In the genomic region with DNA sequence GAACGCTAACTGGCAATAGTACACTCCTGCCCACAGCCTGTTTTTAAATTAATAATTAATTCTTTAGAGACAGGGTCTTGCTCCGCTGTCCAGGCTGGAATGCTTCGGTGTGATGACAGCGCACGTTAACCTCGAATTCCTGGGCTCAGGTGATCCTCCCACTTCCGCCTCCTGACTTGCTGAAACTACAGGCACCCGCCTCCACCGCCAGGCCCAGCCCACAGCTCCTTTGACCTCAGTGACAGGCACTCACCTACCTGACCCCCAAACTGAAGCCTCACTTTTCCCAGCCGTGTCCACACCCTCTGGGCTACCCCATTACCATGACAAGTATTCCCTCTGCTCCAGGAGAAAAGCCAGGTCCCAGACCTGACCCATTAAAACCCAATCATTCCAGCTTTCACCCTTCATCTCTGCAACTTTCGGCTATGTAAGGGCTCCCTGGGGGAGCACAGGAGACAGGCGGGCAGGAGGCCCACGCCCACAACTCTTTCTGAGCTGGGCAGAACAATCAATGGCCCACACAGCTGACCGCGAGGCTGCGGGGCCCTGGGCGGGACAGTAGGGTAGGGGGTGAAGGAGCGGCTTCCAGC, we compare ENCODE assay signal across 8 cellular contexts. TPM values are rescaled to one million over a fixed set of nuclear protein-coding genes. Genes with fewer than 3 reads are reported as not detected.
DNase-seq lines count a peak whose midpoint lies in the region; ATAC-seq and TF ChIP-seq lines count a peak whose summit lies in the region.

No MANE protein-coding gene starts in this region.

- CTCF ChIA-PET in MCF 10A (lab: Yijun Ruan, JAX) (interaction anchor here (0.5 to 1.0 kb wide), 3 partner anchors 161 to 207 kb away, joined by 3 read pairs; no protein-coding TSS in a partner anchor), GM10248 (lab: Yijun Ruan, JAX) (interaction anchor here (1.2 to 2.1 kb wide), 3 partner anchors 41 to 163 kb away, joined by 3 to 9 read pairs (median 4); no protein-coding TSS in a partner anchor)

- peak; percentile 52 for DNase-seq in HT-29 (ENCODE audit: low spot score)
- DNase-seq in MCF 10A (ENCODE audit: unreplicated experiment), result no peak
- peak; percentile 78 for DNase-seq in mucosa of gallbladder (ENCODE audit: low spot score)
- no peak for DNase-seq in dermis blood vessel endothelial cell
- no peak for DNase-seq in effector CD4-positive, alpha-beta T cell
- no peak for DNase-seq in GM10248 (ENCODE audit: extremely low spot score)

- BruUV-seq in MCF 10A (replicated peaks; lab: Mats Ljungman, UMichigan), result no TSS peak

- no peak for ATAC-seq in HG03439 (IDR thresholded peaks at IDR 0.05; ENCODE audit: unreplicated experiment)

- peak overlapping the region; percentile 85 for H3K4me3 Mint-ChIP-seq in MCF 10A (ENCODE audit: unreplicated experiment)

- no peaks in the 10 kb centered on the region for H3K27me3 Mint-ChIP-seq in MCF 10A (ENCODE audit: insufficient read depth, unreplicated experiment)

- peak overlapping the region; percentile 23 for H3K27ac Mint-ChIP-seq in MCF 10A (ENCODE audit: low read depth, unreplicated experiment)

- H3K36me3 Mint-ChIP-seq in MCF 10A (ENCODE audit: insufficient read depth, unreplicated experiment), result peaks cover 18% of the 10 kb centered on the region

- intact Hi-C loops in MCF 10A (cut with micrococcal nuclease), result loop anchor here (10.0 kb wide), 2 partner anchors 55 to 165 kb away; a partner anchor contains a TSS

- no peaks in the 10 kb centered on the region for H3K9me3 Mint-ChIP-seq in MCF 10A (ENCODE audit: unreplicated experiment)

- TF ChIP-seq CTCF in 22Rv1 (IDR thresholded peaks at IDR 0.05) (no peak), MCF 10A (IDR thresholded peaks at IDR 0.05; ENCODE audit: unreplicated experiment) (no peak), GM10248 (IDR thresholded peaks at IDR 0.05; ENCODE audit: control extremely low read depth, extremely low read depth, low read depth, missing control alignments) (no peak)

- H3K4me1 Mint-ChIP-seq in MCF 10A (ENCODE audit: insufficient read depth, unreplicated experiment), result peaks cover 14% of the 10 kb centered on the region

- POLR2A ChIA-PET in MCF 10A (lab: Yijun Ruan, JAX) (interaction anchor here (0.7 to 1.8 kb wide), 13 partner anchors 9 to 202 kb away, joined by 3 to 17 read pairs (median 5); a partner anchor contains a TSS), GM10248 (lab: Yijun Ruan, JAX) (interaction anchor here (0.6 kb wide), 1 partner anchor 110 kb away, joined by 3 read pairs; no protein-coding TSS in a partner anchor)

- H3K27ac ChIP-seq in 22Rv1, result peak overlapping the region; percentile 98

RNA-seq across cellular contexts. Expression of a gene that starts 0.7 kb away (rescaled TPM):
- total RNA-seq in HT-29 (2014; rRNA removed; shearing (Covaris generic)), result 5.3 and 6.9 TPM in 2 replicates
- 6.1 and 8.0 TPM in 2 replicates for total RNA-seq in MCF 10A (2022)
- total RNA-seq in mucosa of gallbladder, result 7.5 TPM
- 1.3 and 2.6 TPM in 2 replicates for total RNA-seq in dermis blood vessel endothelial cell

RNA-seq across cellular contexts. Expression of a gene that starts 1.0 kb away (rescaled TPM):
- 515 and 552 TPM in 2 replicates for total RNA-seq in HT-29 (2014; rRNA removed; shearing (Covaris generic))
- 11.4 and 13.3 TPM in 2 replicates for total RNA-seq in MCF 10A (2022)
- total RNA-seq in mucosa of gallbladder, result 179 TPM
- total RNA-seq in dermis blood vessel endothelial cell, result 21.3 and 25.2 TPM in 2 replicates

RNA-seq across cellular contexts. Expression of a gene that starts 16.5 kb away (rescaled TPM):
- 75.3 and 82.0 TPM in 2 replicates for total RNA-seq in HT-29 (2014; rRNA removed; shearing (Covaris generic))
- 29.9 and 31.8 TPM in 2 replicates for total RNA-seq in MCF 10A (2022)
- total RNA-seq in mucosa of gallbladder, result 38.1 TPM
- total RNA-seq in dermis blood vessel endothelial cell, result 27.7 and 31.4 TPM in 2 replicates

RNA-seq across cellular contexts. Expression of a gene that starts 22.5 kb away (rescaled TPM):
- 8.1 and 10.0 TPM in 2 replicates for total RNA-seq in HT-29 (2014; rRNA removed; shearing (Covaris generic))
- 0.54 and 0.75 TPM in 2 replicates for total RNA-seq in MCF 10A (2022)
- 9.4 TPM for total RNA-seq in mucosa of gallbladder
- total RNA-seq in dermis blood vessel endothelial cell, result 0.56 and 0.68 TPM in 2 replicates

RNA-seq across cellular contexts. Expression of a gene that starts 24.4 kb away (rescaled TPM):
- total RNA-seq in HT-29 (2014; rRNA removed; shearing (Covaris generic)), result 217 and 259 TPM in 2 replicates
- total RNA-seq in MCF 10A (2022) (115 and 123 TPM in 2 replicates), mucosa of gallbladder (51.1 TPM), dermis blood vessel endothelial cell (51.6 and 70.2 TPM in 2 replicates)

Comparison
In these comparisons a context has a peak if more than half of its experiments do, and no peak if none do; other contexts are left out.
1. DNase-seq: peak in HT-29 (single experiment) and mucosa of gallbladder (single experiment); none in MCF 10A (single experiment), dermis blood vessel endothelial cell (single experiment), effector CD4-positive, alpha-beta T cell (single experiment) and GM10248 (single experiment).